30 cellular contexts compared by ENCODE assay signal in genomic region chr11:8221025-8221723, GRCh38. TPM values are rescaled to one million over a fixed set of nuclear protein-coding genes. Genes with fewer than 3 reads are reported as not detected.
"Had no signal": no experiment of that assay in that cellular context is flagged by ENCODE, and none has a peak within 500 bp of the region (broad histone marks: within the 10 kb centered on the region; RNA-seq: fewer than 3 reads in every experiment).

No MANE protein-coding gene starts in this region.

- H3K4me3 Mint-ChIP-seq: naive thymus-derived CD8-positive, alpha-beta T cell; stimulated activated naive B cell treated with anti-CD40 and anti-IgM and Interleukin-4, amounts not matched to agents 10 μg/mL and 1 μg/mL and 100 μg/mL, for 72 hours; stimulated activated naive CD8-positive, alpha-beta T cell treated with anti-CD3 and anti-CD28 coated beads, Interleukin-15, amount 100 ng/mL, for 72 hours had no signal

- H3K27ac Mint-ChIP-seq: naive thymus-derived CD8-positive, alpha-beta T cell; stimulated activated naive B cell treated with anti-CD40 and anti-IgM and Interleukin-4, amounts not matched to agents 10 μg/mL and 1 μg/mL and 100 μg/mL, for 72 hours had no signal

- H3K9me3 Mint-ChIP-seq: naive thymus-derived CD8-positive, alpha-beta T cell; stimulated activated naive B cell treated with anti-CD40 and anti-IgM and Interleukin-4, amounts not matched to agents 10 μg/mL and 1 μg/mL and 100 μg/mL, for 72 hours; stimulated activated naive CD8-positive, alpha-beta T cell treated with anti-CD3 and anti-CD28 coated beads, Interleukin-15, amount 100 ng/mL, for 72 hours had no signal

- H3K36me3 ChIP-seq: heart left ventricle, left ventricle myocardium inferior, pancreas, right lobe of liver, spleen, tibial nerve had no signal

- H3K36me3 Mint-ChIP-seq: naive thymus-derived CD8-positive, alpha-beta T cell; stimulated activated naive B cell treated with anti-CD40 and anti-IgM and Interleukin-4, amounts not matched to agents 10 μg/mL and 1 μg/mL and 100 μg/mL, for 72 hours had no signal

- FAIRE-seq: frontal cortex, pancreas had no signal

- H3K4me1 ChIP-seq: pancreas, psoas muscle, right lobe of liver, testis had no signal

- H3K27me3 ChIP-seq: heart left ventricle, pancreas, right lobe of liver, spleen, testis had no signal

- ATAC-seq: heart left ventricle; left cardiac atrium; naive thymus-derived CD8-positive, alpha-beta T cell; pancreas; psoas muscle; right lobe of liver; stimulated activated naive B cell treated with anti-CD40 and anti-IgM and Interleukin-4, amounts not matched to agents 10 μg/mL and 1 μg/mL and 100 μg/mL, for 72 hours; stimulated activated naive CD8-positive, alpha-beta T cell treated with anti-CD3 and anti-CD28 coated beads, Interleukin-15, amount 100 ng/mL, for 72 hours had no signal

- H3K4me3 ChIP-seq: coronary artery, heart left ventricle, left ventricle myocardium inferior, pancreas, psoas muscle, right lobe of liver, spleen, testis, tibial nerve had no signal

- H3K4me1 Mint-ChIP-seq: stimulated activated naive CD8-positive, alpha-beta T cell treated with anti-CD3 and anti-CD28 coated beads, Interleukin-15, amount 100 ng/mL, for 72 hours had no signal

- DNase-seq: caudate nucleus; effector CD4-positive, alpha-beta T cell; hypothalamus; left cardiac atrium; left ventricle myocardium inferior; naive thymus-derived CD8-positive, alpha-beta T cell; nucleus accumbens; pancreas; psoas muscle; retina; right lobe of liver; spleen; stimulated activated CD4-positive, alpha-beta T cell treated with anti-CD3 and anti-CD28 coated beads, Interleukin-15, amount 100 ng/mL, for 24 hours; stimulated activated CD4-positive, alpha-beta T cell treated with anti-CD3 and anti-CD28 coated beads, Interleukin-1b, Interleukin-23, amount 100 ng/mL, for 48 hours; stimulated activated CD4-positive, alpha-beta T cell treated with anti-CD3 and anti-CD28 coated beads, Interleukin-4, amount 100 ng/mL, for 24 hours; stimulated activated naive B cell treated with anti-CD40 and anti-IgM and Interleukin-4, amounts not matched to agents 10 μg/mL and 1 μg/mL and 100 μg/mL, for 72 hours; stimulated activated naive CD8-positive, alpha-beta T cell treated with anti-CD3 and anti-CD28 coated beads, Interleukin-15, amount 100 ng/mL, for 72 hours; testis had no signal

- H3K9me3 ChIP-seq: heart left ventricle, left ventricle myocardium inferior, pancreas, psoas muscle, right lobe of liver, spleen, testis, tibial nerve had no signal

- H3K27ac ChIP-seq: coronary artery, heart left ventricle, left ventricle myocardium inferior, pancreas, psoas muscle, right lobe of liver, spleen, testis, tibial nerve had no signal

RNA-seq across cellular contexts. Expression of gene LMO1, which starts 42.5 kb away (rescaled TPM):
- total RNA-seq: dermis microvascular lymphatic vessel endothelial cell; lung microvascular endothelial cell; mesenteric fat pad; mononuclear cell; naive thymus-derived CD8-positive, alpha-beta T cell; right lobe of liver; skeletal muscle tissue; subcutaneous adipose tissue; tibial nerve; urinary bladder had no signal
- polyA plus RNA-seq: naive thymus-derived CD8-positive, alpha-beta T cell had no signal

RNA-seq across cellular contexts. Expression of gene RIC3, which starts 52.3 kb away (rescaled TPM):
- total RNA-seq: dermis microvascular lymphatic vessel endothelial cell, glomerular endothelial cell, lung microvascular endothelial cell had no signal
